ENCODE assay signal across 1 cellular context in genomic region chrX:43939187-43939926, GRCh38.
TF ChIP-seq lines count a peak whose summit lies in the region.

No MANE protein-coding gene starts in this region.

TF ChIP-seq in IMR-90, 13 proteins besides CTCF, POLR2A, EP300 and RAD21:
- TF ChIP-seq MXI1 (IDR thresholded peaks at IDR 0.05; ENCODE audit: borderline replicate concordance, low read depth, low read length) (no peak), ELK1 (IDR thresholded peaks at IDR 0.05; ENCODE audit: borderline replicate concordance, low read depth, low read length) (no peak), CEBPB (IDR thresholded peaks at IDR 0.05; ENCODE audit: low read depth, low read length) (no peak), MAFK (IDR thresholded peaks at IDR 0.05; ENCODE audit: low read depth, low read length) (no peak), RCOR1 (IDR thresholded peaks at IDR 0.05; ENCODE audit: insufficient replicate concordance, low read length) (no peak), NFE2L2 (IDR thresholded peaks at IDR 0.05; ENCODE audit: low read depth, low read length) (no peak)
